14 cellular contexts compared by ENCODE assay signal in genomic region chr15:77606142-77607034, GRCh38. TPM values are rescaled to one million over a fixed set of nuclear protein-coding genes. Genes with fewer than 3 reads are reported as not detected.
A peak's percentile ranks its signal among the peaks of the same experiment; 100 is the strongest.
DNase-seq lines count a peak whose midpoint lies in the region; ATAC-seq and TF ChIP-seq lines count a peak whose summit lies in the region.
"Had no signal": no experiment of that assay in that cellular context is flagged by ENCODE, and none has a peak within 500 bp of the region (broad histone marks: within the 10 kb centered on the region; RNA-seq: fewer than 3 reads in every experiment).

No MANE protein-coding gene starts in this region.

- no CpG with 5 or more reads among the region's 16 CpGs for WGBS in trophoblast cell (ENCODE audit: extremely low coverage, insufficient coverage, insufficient read length)
- WGBS in upper lobe of left lung, 2 donors = 80 to 81% methylated on average over 14 to 16 of the region's 16 CpGs

- TF ChIP-seq CTCF in fibroblast of lung (conservative IDR thresholded peaks at IDR 0.05 in 1 of 2, IDR thresholded peaks at IDR 0.05 in 1 of 2; ENCODE audit: low read depth in 1 of 2, low read length in 2 of 2) = no peak
- TF ChIP-seq CTCF in upper lobe of left lung (IDR thresholded peaks at IDR 0.05) = no peak

- no peak overlapping the region for H3K27ac ChIP-seq in fibroblast of lung (ENCODE audit: insufficient read depth, low read length)
- H3K27ac ChIP-seq in trophoblast cell (ENCODE audit: low read depth, low read length) = no peak overlapping the region
- H3K27ac ChIP-seq in upper lobe of left lung = no peak overlapping the region
- H3K27ac ChIP-seq: stomach had no signal

- H3K79me1 ChIP-seq in trophoblast cell (ENCODE audit: low read length) = peaks cover 2% of the 10 kb centered on the region

- peak overlapping the region; percentile 44 for H2BK12ac ChIP-seq in trophoblast cell (ENCODE audit: low read length)

- no peak for ATAC-seq in activated naive CD8-positive, alpha-beta T cell treated with anti-CD3 and anti-CD28 coated beads, Interleukin-2, amount 50 U/mL, for 24 hours
- ATAC-seq in upper lobe of left lung (ENCODE audit: low FRiP score in 2 of 2) = no peak
- ATAC-seq: gastrocnemius medialis had no signal

- H2BK5ac ChIP-seq in trophoblast cell (ENCODE audit: low read depth, low read length, poor library complexity) = no peak overlapping the region

- TF ChIP-seq POLR2A in upper lobe of left lung (IDR thresholded peaks at IDR 0.05) = no peak

- no peak overlapping the region for H4K12ac ChIP-seq in trophoblast cell (ENCODE audit: low read depth, low read length)

- H3K79me2 ChIP-seq in fibroblast of lung (ENCODE audit: control insufficient read depth, insufficient read depth, low read length) = no peaks in the 10 kb centered on the region
- H3K79me2 ChIP-seq in trophoblast cell (ENCODE audit: control insufficient read depth, insufficient read depth, low read length, poor library complexity) = peaks cover 2% of the 10 kb centered on the region

- peaks cover 3% of the 10 kb centered on the region for H3K4me1 Mint-ChIP-seq in activated naive CD8-positive, alpha-beta T cell treated with anti-CD3 and anti-CD28 coated beads, Interleukin-2, amount 50 U/mL, for 24 hours

- no peak overlapping the region for H4K8ac ChIP-seq in trophoblast cell (ENCODE audit: low read depth, low read length)

- no peak overlapping the region for H3K4me2 ChIP-seq in fibroblast of lung (ENCODE audit: extremely low read depth, insufficient read depth, low read length)
- H3K4me2 ChIP-seq in trophoblast cell (ENCODE audit: low read length) = no peak overlapping the region

- H2AFZ ChIP-seq in fibroblast of lung (ENCODE audit: low read length) (peak overlapping the region; percentile 31), trophoblast cell (ENCODE audit: insufficient read depth, low read length, poor library complexity) (no peak overlapping the region)

- H3K18ac ChIP-seq in trophoblast cell (ENCODE audit: low read length) = no peak overlapping the region

- H3K4me3 ChIP-seq in H7 (ENCODE audit: insufficient read depth, low read depth, low read length) (no peak overlapping the region), fibroblast of lung (replicated peaks in 1 of 4; ENCODE audit: control extremely low read depth in 1 of 4, insufficient read depth in 1 of 4, low read depth in 3 of 4, low read length in 4 of 4) (no peak overlapping the region), trophoblast cell (ENCODE audit: low read depth, low read length) (no peak overlapping the region), upper lobe of left lung (no peak overlapping the region)
- H3K4me3 ChIP-seq: gastrocnemius medialis, stomach had no signal

- H2AK5ac ChIP-seq in trophoblast cell (ENCODE audit: low read length) = no peak overlapping the region

- peak overlapping the region; percentile 41 for H4K91ac ChIP-seq in trophoblast cell (ENCODE audit: low read depth, low read length)

- no peak overlapping the region for H3K14ac ChIP-seq in trophoblast cell (ENCODE audit: low read length)

- H4K20me1 ChIP-seq in fibroblast of lung (ENCODE audit: control insufficient read depth, extremely low read depth, insufficient read depth, low read length) = no peaks in the 10 kb centered on the region

- no peak overlapping the region for H3K9ac ChIP-seq in fibroblast of lung (ENCODE audit: insufficient read depth, low read length)
- H3K9ac ChIP-seq in trophoblast cell (ENCODE audit: low read length) = no peak overlapping the region

- H3K4ac ChIP-seq in trophoblast cell (ENCODE audit: low read depth, low read length) = no peak overlapping the region

- H3K4me3 Mint-ChIP-seq in activated naive CD8-positive, alpha-beta T cell treated with anti-CD3 and anti-CD28 coated beads, Interleukin-2, amount 50 U/mL, for 24 hours = no peak overlapping the region
- H3K4me3 Mint-ChIP-seq: CD8-positive, alpha-beta memory T cell had no signal

- H3K27me3 ChIP-seq in H7 (ENCODE audit: control insufficient read depth, insufficient read depth, low read length) (no peaks in the 10 kb centered on the region), fibroblast of lung (ENCODE audit: control insufficient read depth, insufficient read depth, low read length) (peaks cover 3% of the 10 kb centered on the region), trophoblast cell (ENCODE audit: insufficient read depth, low read length) (peaks cover 1% of the 10 kb centered on the region), upper lobe of left lung (no peaks in the 10 kb centered on the region)
- H3K27me3 ChIP-seq: gastrocnemius medialis had no signal

- H3K9me3 ChIP-seq in fibroblast of lung (ENCODE audit: control insufficient read depth, insufficient read depth, low read depth, low read length) (no peaks in the 10 kb centered on the region), trophoblast cell (ENCODE audit: insufficient read depth, low read depth, low read length) (no peaks in the 10 kb centered on the region), upper lobe of left lung (no peaks in the 10 kb centered on the region)
- H3K9me3 ChIP-seq: gastrocnemius medialis, stomach had no signal

- H3K9me3 Mint-ChIP-seq in activated naive CD8-positive, alpha-beta T cell treated with anti-CD3 and anti-CD28 coated beads, Interleukin-2, amount 50 U/mL, for 24 hours = no peaks in the 10 kb centered on the region

- H3K36me3 ChIP-seq in H7 (replicated peaks; ENCODE audit: control insufficient read depth, insufficient read depth, low read length) (no peaks in the 10 kb centered on the region), fibroblast of lung (ENCODE audit: control insufficient read depth, insufficient read depth, low read length) (no peaks in the 10 kb centered on the region), trophoblast cell (ENCODE audit: control insufficient read depth in 1 of 2, insufficient read depth in 2 of 2, low read length in 2 of 2) (no peaks in the 10 kb centered on the region), upper lobe of left lung (no peaks in the 10 kb centered on the region)
- H3K36me3 ChIP-seq: gastrocnemius medialis, stomach had no signal

- H3K23ac ChIP-seq in trophoblast cell (ENCODE audit: low read length) = no peak overlapping the region

- H3K27me3 Mint-ChIP-seq in activated naive CD8-positive, alpha-beta T cell treated with anti-CD3 and anti-CD28 coated beads, Interleukin-2, amount 50 U/mL, for 24 hours = no peaks in the 10 kb centered on the region

- no peaks in the 10 kb centered on the region for H3K36me3 Mint-ChIP-seq in activated naive CD8-positive, alpha-beta T cell treated with anti-CD3 and anti-CD28 coated beads, Interleukin-2, amount 50 U/mL, for 24 hours (ENCODE audit: low read depth)
- H3K36me3 Mint-ChIP-seq: CD8-positive, alpha-beta memory T cell had no signal

- H2BK120ac ChIP-seq in trophoblast cell (ENCODE audit: insufficient read depth, low read length, poor library complexity) = no peak overlapping the region

- H3K4me1 ChIP-seq in fibroblast of lung (ENCODE audit: control insufficient read depth, extremely low read depth, insufficient read depth, low read length) (peaks cover 3% of the 10 kb centered on the region), trophoblast cell (ENCODE audit: control insufficient read depth in 1 of 2, insufficient read depth in 2 of 2, low read length in 2 of 2) (peaks cover 14 to 21% of the 10 kb centered on the region in 2 experiments), upper lobe of left lung (peaks cover 0 to 3% (median 0%) of the 10 kb centered on the region in 4 donors)
- H3K4me1 ChIP-seq: gastrocnemius medialis had no signal

- no peak overlapping the region for H3K27ac Mint-ChIP-seq in activated naive CD8-positive, alpha-beta T cell treated with anti-CD3 and anti-CD28 coated beads, Interleukin-2, amount 50 U/mL, for 24 hours
- H3K27ac Mint-ChIP-seq: CD8-positive, alpha-beta memory T cell had no signal

- no peak for TF ChIP-seq EP300 in upper lobe of left lung (IDR thresholded peaks at IDR 0.05)

- peak; percentile 69 for DNase-seq in H7
- peak; percentile 58 to 73 for DNase-seq in SHP77 (lab: John Stamatoyannopoulos, UW)
- DNase-seq in fibroblast of lung (ENCODE audit: low read depth in 2 of 2) = peak; percentile 7 to 17
- DNase-seq in trophoblast cell = no peak
- DNase-seq in activated naive CD8-positive, alpha-beta T cell treated with anti-CD3 and anti-CD28 coated beads, Interleukin-2, amount 50 U/mL, for 24 hours = no peak
- no peak for DNase-seq in upper lobe of left lung
- DNase-seq in NCI-H345 (lab: John Stamatoyannopoulos, UW) = no peak
- DNase-seq: activated CD4-positive, alpha-beta T cell treated with anti-CD3 and anti-CD28 coated beads for 1 hour; CD8-positive, alpha-beta memory T cell; gastrocnemius medialis; NCI-H2081 treated with DMSO at 0.1 percent for 48 hours; stomach; T-helper 1 cell had no signal

RNA-seq across cellular contexts. Expression of gene LINGO1, which starts 26.3 kb away (rescaled TPM):
- total RNA-seq in H7 (2014; rRNA removed; shearing (Covaris generic)) = 10.6 and 11.9 TPM in 2 replicates
- total RNA-seq in fibroblast of lung (not detected in 2 replicates), upper lobe of left lung (under 1 TPM in 4 of 6 donors, not detected in 2; 0.15 to 0.84 (median 0.43) TPM)
- 0.05 TPM in 1 of 2 replicates, not detected in the other for polyA plus RNA-seq in fibroblast of lung
- 0.09 TPM in 1 of 2 replicates, not detected in the other for polyA plus RNA-seq in fibroblast of lung (2012)
- not detected in 2 replicates for polyA minus RNA-seq in fibroblast of lung (ENCODE audit: low replicate concordance)
- 9.3 and 10.8 TPM in 2 replicates for polyA plus RNA-seq in trophoblast cell (2013)
- total RNA-seq: CD8-positive, alpha-beta memory T cell; MCF 10A had no signal
- polyA plus RNA-seq: CD8-positive, alpha-beta memory T cell had no signal

Comparison
In these comparisons a context has a peak if more than half of its experiments do, and no peak if none do; other contexts are left out.
1. DNase-seq: peak in H7 (single experiment), SHP77 (2 of 2) and fibroblast of lung (2 of 2); none in trophoblast cell (0 of 2), activated naive CD8-positive, alpha-beta T cell treated with anti-CD3 and anti-CD28 coated beads, Interleukin-2, amount 50 U/mL, for 24 hours (single experiment), upper lobe of left lung (0 of 2) and NCI-H345 (single experiment).